In the genomic region with DNA sequence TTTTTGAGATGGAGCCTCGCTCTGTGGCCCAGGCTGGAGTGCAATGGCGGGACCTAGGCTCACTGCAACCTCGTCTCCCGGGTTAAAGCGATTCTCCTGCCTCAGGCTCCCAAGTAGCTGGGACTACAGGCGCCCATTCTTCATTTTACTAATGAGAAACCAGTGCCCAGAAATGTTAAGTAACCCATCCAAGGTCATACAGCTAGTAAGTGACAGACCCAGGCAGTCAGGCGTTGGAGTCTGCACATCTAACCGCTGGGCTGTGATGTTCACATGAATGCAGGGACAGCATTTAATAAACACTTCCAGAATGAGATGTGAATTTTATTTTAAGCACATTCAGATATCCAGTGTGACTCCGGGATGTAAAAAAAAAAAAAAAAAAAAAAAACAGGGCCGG, we compare ENCODE assay signal across 8 cellular contexts. TPM values are rescaled to one million over a fixed set of nuclear protein-coding genes. Genes with fewer than 3 reads are reported as not detected.
DNase-seq lines count a peak whose midpoint lies in the region; ATAC-seq and TF ChIP-seq lines count a peak whose summit lies in the region.

No MANE protein-coding gene starts in this region.

- H3K27ac ChIP-seq in hepatocyte: peak overlapping the region; percentile 99

- peaks cover 21% of the 10 kb centered on the region for H4K20me1 ChIP-seq in hepatocyte (ENCODE audit: insufficient read depth, poor library complexity, severe bottlenecking)

- peak overlapping the region; percentile 98 for H3K27ac Mint-ChIP-seq in activated naive CD4-positive, alpha-beta T cell treated with anti-CD3 and anti-CD28 coated beads for 36 hours
- peak overlapping the region; percentile 93 for H3K27ac Mint-ChIP-seq in activated CD4-positive, alpha-beta memory T cell treated with anti-CD3 and anti-CD28 coated beads for 36 hours
- H3K27ac Mint-ChIP-seq in stimulated activated effector memory CD8-positive, alpha-beta T cell treated with anti-CD3 and anti-CD28 coated beads, Interleukin-12 subunit alpha, Interleukin-12 subunit beta, amount 100 ng/mL, for 72 hours: peak overlapping the region; percentile 99

- no peaks in the 10 kb centered on the region for H3K9me3 Mint-ChIP-seq in activated naive CD4-positive, alpha-beta T cell treated with anti-CD3 and anti-CD28 coated beads for 36 hours
- H3K9me3 Mint-ChIP-seq in activated CD4-positive, alpha-beta memory T cell treated with anti-CD3 and anti-CD28 coated beads for 36 hours: no peaks in the 10 kb centered on the region
- no peaks in the 10 kb centered on the region for H3K9me3 Mint-ChIP-seq in stimulated activated effector memory CD8-positive, alpha-beta T cell treated with anti-CD3 and anti-CD28 coated beads, Interleukin-12 subunit alpha, Interleukin-12 subunit beta, amount 100 ng/mL, for 72 hours

- CTCF ChIA-PET in activated naive CD4-positive, alpha-beta T cell treated with anti-CD3 and anti-CD28 coated beads for 36 hours (lab: Charles Lee): interaction anchor here (1.2 kb wide), 1 partner anchor 44 kb away, joined by 5 read pairs; no protein-coding TSS in a partner anchor
- CTCF ChIA-PET in activated CD4-positive, alpha-beta memory T cell treated with anti-CD3 and anti-CD28 coated beads for 36 hours (lab: Charles Lee): interaction anchor here (0.9 to 2.2 kb wide), 5 partner anchors 15 to 66 kb away, joined by 3 to 13 read pairs (median 3); partner anchors contain the start of gene ATXN3

- H3K4me2 ChIP-seq in hepatocyte: peak overlapping the region; percentile 86

- no peak for DNase-seq in activated naive CD4-positive, alpha-beta T cell treated with anti-CD3 and anti-CD28 coated beads for 36 hours
- DNase-seq in activated naive CD4-positive, alpha-beta T cell (lab: John Stamatoyannopoulos, UW): no peak
- DNase-seq in activated CD4-positive, alpha-beta memory T cell treated with anti-CD3 and anti-CD28 coated beads for 36 hours: no peak
- no peak for DNase-seq in hepatocyte (ENCODE audit: low spot score)
- DNase-seq in stimulated activated effector memory CD8-positive, alpha-beta T cell treated with anti-CD3 and anti-CD28 coated beads, Interleukin-12 subunit alpha, Interleukin-12 subunit beta, amount 100 ng/mL, for 72 hours (ENCODE audit: low spot score in 2 of 2): no peak
- DNase-seq in NCI-H187 treated with DMSO at 0.1 percent for 48 hours (lab: John Stamatoyannopoulos, UW): no peak
- no peak for DNase-seq in KBM-7
- DNase-seq in SHP77 treated with DMSO at 0.1 percent for 48 hours (lab: John Stamatoyannopoulos, UW): no peak

- no peaks in the 10 kb centered on the region for H3K27me3 Mint-ChIP-seq in activated naive CD4-positive, alpha-beta T cell treated with anti-CD3 and anti-CD28 coated beads for 36 hours (ENCODE audit: low read depth)
- no peaks in the 10 kb centered on the region for H3K27me3 Mint-ChIP-seq in activated CD4-positive, alpha-beta memory T cell treated with anti-CD3 and anti-CD28 coated beads for 36 hours

- H3K27me3 ChIP-seq in hepatocyte: no peaks in the 10 kb centered on the region

- no peak overlapping the region for H3K4me3 ChIP-seq in hepatocyte

- peak overlapping the region; percentile 67 for H2AFZ ChIP-seq in hepatocyte

- POLR2A ChIA-PET in activated CD4-positive, alpha-beta memory T cell treated with anti-CD3 and anti-CD28 coated beads for 36 hours (lab: Charles Lee): interaction anchor here (1.2 to 2.5 kb wide), 5 partner anchors 65 to 532 kb away, joined by 4 to 17 read pairs (median 9); partner anchors contain the start of genes ATXN3, CPSF2 and NDUFB1

- in situ Hi-C loops in KBM-7 (cut with MboI; ENCODE audit: low pct_unique_long_range_greater_than_20kb, low sequenced_read_pairs): no loop called here

- 94% methylated on average over 10 of the region's 10 CpGs for WGBS in hepatocyte (ENCODE audit: low lambda C conversion rate, missing lambda C conversion rate)

- H3K9me2 ChIP-seq in hepatocyte (replicated peaks; ENCODE audit: insufficient read depth): no peaks in the 10 kb centered on the region

- no peaks in the 10 kb centered on the region for H3K36me3 ChIP-seq in hepatocyte (replicated peaks; ENCODE audit: insufficient read depth, low read depth)

- H3K4me1 ChIP-seq in hepatocyte (ENCODE audit: insufficient read depth): peaks cover 24% of the 10 kb centered on the region

- peaks cover 4% of the 10 kb centered on the region for H3K36me3 Mint-ChIP-seq in activated naive CD4-positive, alpha-beta T cell treated with anti-CD3 and anti-CD28 coated beads for 36 hours (ENCODE audit: low read depth)
- H3K36me3 Mint-ChIP-seq in activated CD4-positive, alpha-beta memory T cell treated with anti-CD3 and anti-CD28 coated beads for 36 hours: peaks cover 7% of the 10 kb centered on the region
- peaks cover 24% of the 10 kb centered on the region for H3K36me3 Mint-ChIP-seq in stimulated activated effector memory CD8-positive, alpha-beta T cell treated with anti-CD3 and anti-CD28 coated beads, Interleukin-12 subunit alpha, Interleukin-12 subunit beta, amount 100 ng/mL, for 72 hours

- H3K9me3 ChIP-seq in hepatocyte (ENCODE audit: low read depth): no peaks in the 10 kb centered on the region

- peaks cover 44% of the 10 kb centered on the region for H3K79me2 ChIP-seq in hepatocyte

- peaks cover 25% of the 10 kb centered on the region for H3K4me1 Mint-ChIP-seq in activated naive CD4-positive, alpha-beta T cell treated with anti-CD3 and anti-CD28 coated beads for 36 hours (ENCODE audit: low read depth)
- peaks cover 26% of the 10 kb centered on the region for H3K4me1 Mint-ChIP-seq in activated CD4-positive, alpha-beta memory T cell treated with anti-CD3 and anti-CD28 coated beads for 36 hours (ENCODE audit: low read depth)
- H3K4me1 Mint-ChIP-seq in stimulated activated effector memory CD8-positive, alpha-beta T cell treated with anti-CD3 and anti-CD28 coated beads, Interleukin-12 subunit alpha, Interleukin-12 subunit beta, amount 100 ng/mL, for 72 hours: peaks cover 23% of the 10 kb centered on the region

- no peak for TF ChIP-seq CTCF in hepatocyte (IDR thresholded peaks at IDR 0.05; ENCODE audit: poor library complexity)

- intact Hi-C loops in activated naive CD4-positive, alpha-beta T cell treated with anti-CD3 and anti-CD28 coated beads for 36 hours (cut with micrococcal nuclease): loop anchor here (2.0 to 5.0 kb wide), 2 partner anchors 169 to 754 kb away; partner anchors contain the start of gene GOLGA5
- intact Hi-C loops in activated CD4-positive, alpha-beta memory T cell treated with anti-CD3 and anti-CD28 coated beads for 36 hours (cut with micrococcal nuclease): no loop called here

- ATAC-seq in stimulated activated effector memory CD8-positive, alpha-beta T cell treated with anti-CD3 and anti-CD28 coated beads, Interleukin-12 subunit alpha, Interleukin-12 subunit beta, amount 100 ng/mL, for 72 hours: no peak

- peak overlapping the region; percentile 39 for H3K4me3 Mint-ChIP-seq in activated naive CD4-positive, alpha-beta T cell treated with anti-CD3 and anti-CD28 coated beads for 36 hours
- peak overlapping the region; percentile 9 for H3K4me3 Mint-ChIP-seq in activated CD4-positive, alpha-beta memory T cell treated with anti-CD3 and anti-CD28 coated beads for 36 hours
- peak overlapping the region; percentile 93 for H3K4me3 Mint-ChIP-seq in stimulated activated effector memory CD8-positive, alpha-beta T cell treated with anti-CD3 and anti-CD28 coated beads, Interleukin-12 subunit alpha, Interleukin-12 subunit beta, amount 100 ng/mL, for 72 hours

RNA-seq across cellular contexts. Expression of gene TRIP11, which starts 1.3 kb away (rescaled TPM):
- total RNA-seq in activated naive CD4-positive, alpha-beta T cell treated with anti-CD3 and anti-CD28 coated beads for 36 hours: 10 to 100 TPM; 22.7 to 26.1 TPM
- total RNA-seq in activated CD4-positive, alpha-beta memory T cell treated with anti-CD3 and anti-CD28 coated beads for 36 hours: 10 to 100 TPM; 35.9 to 37.0 TPM
- 44.7 and 50.5 TPM in 2 replicates for total RNA-seq in hepatocyte
- 39.2 TPM in 2 replicates for polyA plus RNA-seq in hepatocyte

Comparison
In these comparisons a context has a peak if more than half of its experiments do, and no peak if none do; other contexts are left out.
1. H3K4me3 Mint-ChIP-seq: peak in every context shown above with its lines; median percentile 93 in stimulated activated effector memory CD8-positive, alpha-beta T cell treated with anti-CD3 and anti-CD28 coated beads, Interleukin-12 subunit alpha, Interleukin-12 subunit beta, amount 100 ng/mL, for 72 hours; 39 in activated naive CD4-positive, alpha-beta T cell treated with anti-CD3 and anti-CD28 coated beads for 36 hours; 9 in activated CD4-positive, alpha-beta memory T cell treated with anti-CD3 and anti-CD28 coated beads for 36 hours.